In genomic region chr11:23473782-23474181, GRCh38 we compare ENCODE assay signal across 18 cellular contexts.
DNase-seq lines count a peak whose midpoint lies in the region; ATAC-seq, FAIRE-seq and TF ChIP-seq lines count a peak whose summit lies in the region.
"Had no signal": no experiment of that assay in that cellular context is flagged by ENCODE, and none has a peak within 500 bp of the region (broad histone marks: within the 10 kb centered on the region; RNA-seq: fewer than 3 reads in every experiment).

No MANE protein-coding gene starts in this region.

- H3K27me3 ChIP-seq in breast epithelium: no peaks in the 10 kb centered on the region
- no peaks in the 10 kb centered on the region for H3K27me3 ChIP-seq in HepG2 (ENCODE audit: control insufficient read depth in 1 of 2, insufficient read depth in 2 of 2, low read length in 2 of 2)

- TF ChIP-seq POLR2A in breast epithelium (IDR thresholded peaks at IDR 0.05) (no peak), HepG2 (IDR thresholded peaks at IDR 0.05; ENCODE audit: insufficient read depth in 1 of 2, low read depth in 2 of 2, low read length in 2 of 2) (no peak)

- no peak for ATAC-seq in HepG2
- ATAC-seq: CD8-positive, alpha-beta T cell; HCT116 had no signal

- no peaks in the 10 kb centered on the region for H3K36me3 ChIP-seq in breast epithelium
- H3K36me3 ChIP-seq in HepG2 (replicated peaks in 1 of 2; ENCODE audit: control insufficient read depth in 1 of 2, insufficient read depth in 2 of 2, low read length in 2 of 2): no peaks in the 10 kb centered on the region

- TF ChIP-seq EP300 in HepG2 (IDR thresholded peaks at IDR 0.05; ENCODE audit: low read depth in 2 of 2, low read length in 2 of 2) (no peak), HepG2 (CRISPR knock-in tag; IDR thresholded peaks at IDR 0.05; ENCODE audit: borderline replicate concordance) (no peak)

- no peak for FAIRE-seq in HepG2 (lab: Jason Lieb, UNC)
- FAIRE-seq: D721Med, H54, HTR-8/SVneo had no signal

- POLR2A ChIA-PET in HepG2 (lab: Yijun Ruan, JAX): no interaction called here

- intact Hi-C loops in breast epithelium (cut with DNase I; ENCODE audit: low total_unique reads) (no loop called here), HepG2 (cut with micrococcal nuclease; ENCODE audit: unreplicated experiment) (no loop called here)

- TF ChIP-seq CTCF in breast epithelium (IDR thresholded peaks at IDR 0.05) (no peak), HepG2 (CRISPR knock-in tag; IDR thresholded peaks at IDR 0.05) (no peak)

- H3K9me3 ChIP-seq in breast epithelium (no peaks in the 10 kb centered on the region), HepG2 (ENCODE audit: low read length) (no peaks in the 10 kb centered on the region)

- TF ChIP-seq RAD21 in HepG2 (CRISPR knock-in tag; IDR thresholded peaks at IDR 0.05): no peak

- in situ Hi-C loops in HepG2 (cut with HindIII; ENCODE audit: extremely low pct_ligation_motif_present, low pct_unique_long_range_greater_than_20kb): no loop called here

- H3K79me2 ChIP-seq in HepG2 (ENCODE audit: insufficient read depth, low read length): no peaks in the 10 kb centered on the region

- DNase-seq in DMS53 (lab: John Stamatoyannopoulos, UW) (peak; percentile 15), DMS53 treated with DMSO at 0.1 percent for 48 hours (lab: John Stamatoyannopoulos, UW; ENCODE audit: unreplicated experiment) (no peak), dedifferentiated amniotic fluid mesenchymal stem cell (ENCODE audit: extremely low spot score) (peak; percentile 70), iris pigment epithelial cell (ENCODE audit: low read depth) (peak; percentile 26), NCI-H1105 (lab: John Stamatoyannopoulos, UW) (no peak), occipital lobe (lab: John Stamatoyannopoulos, UW) (no peak), breast epithelium (ENCODE audit: low spot score in 2 of 2) (no peak), HepG2 (ENCODE audit: low spot score) (no peak)
- DNase-seq: CD8-positive, alpha-beta T cell; COR-L47; DMS153; GF-D8; GM23248 had no signal

- H2AFZ ChIP-seq in HepG2 (ENCODE audit: low read length): no peak overlapping the region
- H2AFZ ChIP-seq: GM23248 had no signal

- no peak overlapping the region for H3K9ac ChIP-seq in HepG2 (ENCODE audit: insufficient read depth, low read depth, low read length)
- H3K9ac ChIP-seq: GM23248 had no signal

- H4K20me1 ChIP-seq in HepG2 (ENCODE audit: insufficient read depth, low read length): no peaks in the 10 kb centered on the region

- H3K4me1 ChIP-seq in breast epithelium (no peaks in the 10 kb centered on the region), HepG2 (ENCODE audit: insufficient read depth, low read length) (no peaks in the 10 kb centered on the region)

- H3K4me3 ChIP-seq in breast epithelium: no peak overlapping the region
- no peak overlapping the region for H3K4me3 ChIP-seq in HepG2 (replicated peaks in 1 of 3; ENCODE audit: insufficient read depth in 1 of 3, low read depth in 2 of 3, low read length in 3 of 3)
- H3K4me3 ChIP-seq: GM23248 had no signal

- CTCF ChIA-PET in HepG2 (lab: Yijun Ruan, JAX; ENCODE audit: low intra/inter-chr PET ratio, low total read pairs): no interaction called here

- no peak overlapping the region for H3K4me2 ChIP-seq in HepG2 (ENCODE audit: low read depth, low read length)

- no TSS peak for BruUV-seq in HepG2 (replicated peaks; lab: Mats Ljungman, UMichigan)

- H3K27ac ChIP-seq in breast epithelium (no peak overlapping the region), HepG2 (ENCODE audit: extremely low read length, insufficient read depth, low read length) (no peak overlapping the region)
- H3K27ac ChIP-seq: 22Rv1, GM23248 had no signal

TF ChIP-seq in HepG2, 621 proteins besides CTCF, POLR2A, EP300 and RAD21:
- TF ChIP-seq ZNF768 (CRISPR knock-in tag; IDR thresholded peaks at IDR 0.05) (no peak), CAMTA2 (CRISPR knock-in tag; IDR thresholded peaks at IDR 0.05; ENCODE audit: borderline replicate concordance) (no peak), ZNF207 (IDR thresholded peaks at IDR 0.05; ENCODE audit: borderline replicate concordance) (no peak), ZNF354B (CRISPR knock-in tag; IDR thresholded peaks at IDR 0.05) (no peak), ZNF460 (CRISPR knock-in tag; IDR thresholded peaks at IDR 0.05; ENCODE audit: borderline replicate concordance) (no peak), ZNF142 (CRISPR knock-in tag; IDR thresholded peaks at IDR 0.05) (no peak), ZNF891 (CRISPR knock-in tag; IDR thresholded peaks at IDR 0.05) (no peak), RFXAP (CRISPR knock-in tag; IDR thresholded peaks at IDR 0.05; ENCODE audit: borderline replicate concordance) (no peak), ADNP (CRISPR knock-in tag; IDR thresholded peaks at IDR 0.05) (no peak)
- TF ChIP-seq, protein P1, sequence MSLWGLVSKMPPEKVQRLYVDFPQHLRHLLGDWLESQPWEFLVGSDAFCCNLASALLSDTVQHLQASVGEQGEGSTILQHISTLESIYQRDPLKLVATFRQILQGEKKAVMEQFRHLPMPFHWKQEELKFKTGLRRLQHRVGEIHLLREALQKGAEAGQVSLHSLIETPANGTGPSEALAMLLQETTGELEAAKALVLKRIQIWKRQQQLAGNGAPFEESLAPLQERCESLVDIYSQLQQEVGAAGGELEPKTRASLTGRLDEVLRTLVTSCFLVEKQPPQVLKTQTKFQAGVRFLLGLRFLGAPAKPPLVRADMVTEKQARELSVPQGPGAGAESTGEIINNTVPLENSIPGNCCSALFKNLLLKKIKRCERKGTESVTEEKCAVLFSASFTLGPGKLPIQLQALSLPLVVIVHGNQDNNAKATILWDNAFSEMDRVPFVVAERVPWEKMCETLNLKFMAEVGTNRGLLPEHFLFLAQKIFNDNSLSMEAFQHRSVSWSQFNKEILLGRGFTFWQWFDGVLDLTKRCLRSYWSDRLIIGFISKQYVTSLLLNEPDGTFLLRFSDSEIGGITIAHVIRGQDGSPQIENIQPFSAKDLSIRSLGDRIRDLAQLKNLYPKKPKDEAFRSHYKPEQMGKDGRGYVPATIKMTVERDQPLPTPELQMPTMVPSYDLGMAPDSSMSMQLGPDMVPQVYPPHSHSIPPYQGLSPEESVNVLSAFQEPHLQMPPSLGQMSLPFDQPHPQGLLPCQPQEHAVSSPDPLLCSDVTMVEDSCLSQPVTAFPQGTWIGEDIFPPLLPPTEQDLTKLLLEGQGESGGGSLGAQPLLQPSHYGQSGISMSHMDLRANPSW (CRISPR knock-in tag; IDR thresholded peaks at IDR 0.05; ENCODE audit: borderline replicate concordance): no peak
- TF ChIP-seq, protein P2, sequence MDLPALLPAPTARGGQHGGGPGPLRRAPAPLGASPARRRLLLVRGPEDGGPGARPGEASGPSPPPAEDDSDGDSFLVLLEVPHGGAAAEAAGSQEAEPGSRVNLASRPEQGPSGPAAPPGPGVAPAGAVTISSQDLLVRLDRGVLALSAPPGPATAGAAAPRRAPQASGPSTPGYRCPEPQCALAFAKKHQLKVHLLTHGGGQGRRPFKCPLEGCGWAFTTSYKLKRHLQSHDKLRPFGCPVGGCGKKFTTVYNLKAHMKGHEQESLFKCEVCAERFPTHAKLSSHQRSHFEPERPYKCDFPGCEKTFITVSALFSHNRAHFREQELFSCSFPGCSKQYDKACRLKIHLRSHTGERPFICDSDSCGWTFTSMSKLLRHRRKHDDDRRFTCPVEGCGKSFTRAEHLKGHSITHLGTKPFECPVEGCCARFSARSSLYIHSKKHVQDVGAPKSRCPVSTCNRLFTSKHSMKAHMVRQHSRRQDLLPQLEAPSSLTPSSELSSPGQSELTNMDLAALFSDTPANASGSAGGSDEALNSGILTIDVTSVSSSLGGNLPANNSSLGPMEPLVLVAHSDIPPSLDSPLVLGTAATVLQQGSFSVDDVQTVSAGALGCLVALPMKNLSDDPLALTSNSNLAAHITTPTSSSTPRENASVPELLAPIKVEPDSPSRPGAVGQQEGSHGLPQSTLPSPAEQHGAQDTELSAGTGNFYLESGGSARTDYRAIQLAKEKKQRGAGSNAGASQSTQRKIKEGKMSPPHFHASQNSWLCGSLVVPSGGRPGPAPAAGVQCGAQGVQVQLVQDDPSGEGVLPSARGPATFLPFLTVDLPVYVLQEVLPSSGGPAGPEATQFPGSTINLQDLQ (CRISPR knock-in tag; IDR thresholded peaks at IDR 0.05): no peak

Comparison
In these comparisons a context has a peak if more than half of its experiments do, and no peak if none do; other contexts are left out.
1. DNase-seq: peak in DMS53 (single experiment), dedifferentiated amniotic fluid mesenchymal stem cell (single experiment) and iris pigment epithelial cell (single experiment); none in DMS53 treated with DMSO at 0.1 percent for 48 hours (single experiment), NCI-H1105 (single experiment), occipital lobe (single experiment), breast epithelium (0 of 2) and HepG2 (single experiment).